In the genomic region with DNA sequence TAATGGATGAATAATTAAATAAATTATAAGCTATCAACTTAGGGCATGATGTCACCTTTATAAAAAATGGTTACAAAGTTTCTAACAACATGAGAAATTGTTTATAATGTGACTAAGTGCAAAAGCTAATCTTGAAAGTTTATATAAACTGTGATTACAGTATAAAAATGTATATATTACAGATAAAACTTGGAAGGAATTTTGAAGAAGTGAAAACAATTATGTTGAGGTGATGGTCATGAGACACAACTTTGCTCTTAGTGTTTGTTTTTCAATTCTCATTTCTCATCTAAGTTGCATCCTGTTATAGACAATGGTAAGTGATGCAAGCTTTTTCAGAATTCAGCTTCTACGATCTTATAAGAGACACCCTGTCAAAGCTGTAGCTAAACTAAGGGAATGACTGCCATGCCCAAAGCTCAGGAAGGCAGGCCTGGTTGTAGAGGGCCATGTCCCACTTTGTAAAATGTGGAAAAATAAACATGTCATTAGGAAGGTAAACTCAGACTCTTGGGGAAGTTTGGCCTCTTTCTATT, we compare ENCODE assay signal across 11 cellular contexts. TPM values are rescaled to one million over a fixed set of nuclear protein-coding genes. Genes with fewer than 3 reads are reported as not detected.
DNase-seq lines count a peak whose midpoint lies in the region; ATAC-seq, FAIRE-seq and TF ChIP-seq lines count a peak whose summit lies in the region.
"Had no signal": no experiment of that assay in that cellular context is flagged by ENCODE, and none has a peak within 500 bp of the region (broad histone marks: within the 10 kb centered on the region; RNA-seq: fewer than 3 reads in every experiment).

No MANE protein-coding gene starts in this region.

- no peak for TF ChIP-seq RAD21 in HepG2 (CRISPR knock-in tag; IDR thresholded peaks at IDR 0.05)

- H3K27me3 ChIP-seq in HepG2 (ENCODE audit: control insufficient read depth in 1 of 2, insufficient read depth in 2 of 2, low read length in 2 of 2) (no peaks in the 10 kb centered on the region), neuronal stem cell (ENCODE audit: control insufficient read depth in 3 of 3, insufficient read depth in 3 of 3, low read depth in 1 of 3, low read length in 3 of 3) (no peaks in the 10 kb centered on the region)

- no peak overlapping the region for H2BK12ac ChIP-seq in neuronal stem cell (ENCODE audit: low read length)

- H2BK15ac ChIP-seq in neuronal stem cell (ENCODE audit: low read length) = no peak overlapping the region

- H3K4me3 ChIP-seq in HepG2 (replicated peaks in 1 of 3; ENCODE audit: insufficient read depth in 1 of 3, low read depth in 2 of 3, low read length in 3 of 3) (no peak overlapping the region), neuronal stem cell (ENCODE audit: low read length in 2 of 2) (no peak overlapping the region)

- CTCF ChIA-PET in HepG2 (lab: Yijun Ruan, JAX; ENCODE audit: low intra/inter-chr PET ratio, low total read pairs) = no interaction called here

- no peaks in the 10 kb centered on the region for H3K79me1 ChIP-seq in neuronal stem cell (ENCODE audit: low read depth, low read length)

- intact Hi-C loops in HepG2 (cut with micrococcal nuclease; ENCODE audit: unreplicated experiment) = no loop called here
- intact Hi-C loops in posterior cingulate gyrus (cut with DNase I) = no loop called here

- no peak overlapping the region for H3K4ac ChIP-seq in neuronal stem cell (ENCODE audit: low read length)

- in situ Hi-C loops in HepG2 (cut with HindIII; ENCODE audit: extremely low pct_ligation_motif_present, low pct_unique_long_range_greater_than_20kb) = no loop called here

- TF ChIP-seq CTCF in HepG2 (CRISPR knock-in tag; IDR thresholded peaks at IDR 0.05) = no peak

- no peak overlapping the region for H3K18ac ChIP-seq in neuronal stem cell (ENCODE audit: low read length)

- no peaks in the 10 kb centered on the region for H3K36me3 ChIP-seq in HepG2 (replicated peaks in 1 of 2; ENCODE audit: control insufficient read depth in 1 of 2, insufficient read depth in 2 of 2, low read length in 2 of 2)
- no peaks in the 10 kb centered on the region for H3K36me3 ChIP-seq in neuronal stem cell (replicated peaks in 1 of 2; ENCODE audit: control insufficient read depth in 2 of 2, insufficient read depth in 2 of 2, low read length in 2 of 2)

- ATAC-seq in GM18868 (IDR thresholded peaks at IDR 0.05; ENCODE audit: unreplicated experiment) (peak; percentile 84), HG03457 (IDR thresholded peaks at IDR 0.05; ENCODE audit: unreplicated experiment) (peak; percentile 51), HepG2 (no peak)
- ATAC-seq: activated CD8-positive, alpha-beta T cell treated with anti-CD3 and anti-CD28 coated beads for 36 hours had no signal

- no peak for FAIRE-seq in HepG2 (lab: Jason Lieb, UNC)

- TF ChIP-seq EP300 in HepG2 (IDR thresholded peaks at IDR 0.05; ENCODE audit: low read depth in 2 of 2, low read length in 2 of 2) = no peak
- no peak for TF ChIP-seq EP300 in HepG2 (CRISPR knock-in tag; IDR thresholded peaks at IDR 0.05; ENCODE audit: borderline replicate concordance)

- H2AK5ac ChIP-seq in neuronal stem cell (ENCODE audit: low read depth, low read length) = no peak overlapping the region

- no peak overlapping the region for H3K23ac ChIP-seq in neuronal stem cell (ENCODE audit: low read depth, low read length, poor library complexity)

- H2BK120ac ChIP-seq in neuronal stem cell (ENCODE audit: low read depth, low read length) = no peak overlapping the region

- no peaks in the 10 kb centered on the region for H3K79me2 ChIP-seq in HepG2 (ENCODE audit: insufficient read depth, low read length)

- H2AFZ ChIP-seq in HepG2 (ENCODE audit: low read length) (no peak overlapping the region), neuronal stem cell (ENCODE audit: low read length) (no peak overlapping the region)

- H3K9ac ChIP-seq in HepG2 (ENCODE audit: insufficient read depth, low read depth, low read length) = no peak overlapping the region
- H3K9ac ChIP-seq in neuronal stem cell (ENCODE audit: low read depth, low read length, poor library complexity) = no peak overlapping the region

- H4K91ac ChIP-seq in neuronal stem cell (ENCODE audit: low read depth, low read length, poor library complexity) = no peak overlapping the region

- H3K14ac ChIP-seq in neuronal stem cell (ENCODE audit: low read length) = no peak overlapping the region

- no peak overlapping the region for H4K8ac ChIP-seq in neuronal stem cell (ENCODE audit: low read depth, low read length)

- peaks cover 4% of the 10 kb centered on the region for H3K9me3 ChIP-seq in HepG2 (ENCODE audit: low read length)
- peaks cover 0 to 3% of the 10 kb centered on the region in 2 donors for H3K9me3 ChIP-seq in neuronal stem cell (replicated peaks in 1 of 2; ENCODE audit: control insufficient read depth in 2 of 2, insufficient read depth in 1 of 2, low read depth in 1 of 2, low read length in 2 of 2)

- BruUV-seq in HepG2 (replicated peaks; lab: Mats Ljungman, UMichigan) = no TSS peak

- no peak for TF ChIP-seq POLR2A in HepG2 (IDR thresholded peaks at IDR 0.05; ENCODE audit: insufficient read depth in 1 of 2, low read depth in 2 of 2, low read length in 2 of 2)

- no peak overlapping the region for H2BK5ac ChIP-seq in neuronal stem cell (ENCODE audit: low read length)

- DNase-seq in H4 (ENCODE audit: low spot score) = peak; percentile 96
- no peak for DNase-seq in HepG2 (ENCODE audit: low spot score)
- no peak for DNase-seq in posterior cingulate gyrus
- DNase-seq in cerebellar nuclear complex (lab: John Stamatoyannopoulos, UW) = no peak
- no peak for DNase-seq in neuronal stem cell (ENCODE audit: low spot score)
- DNase-seq in kidney glomerular epithelial cell (lab: John Stamatoyannopoulos, UW) = no peak
- DNase-seq: activated CD8-positive, alpha-beta T cell treated with anti-CD3 and anti-CD28 coated beads for 36 hours; EL; stimulated activated CD4-positive, alpha-beta T cell treated with anti-CD3 and anti-CD28 coated beads, Interleukin-4, amount 100 ng/mL, for 4 hours had no signal

- POLR2A ChIA-PET in HepG2 (lab: Yijun Ruan, JAX) = no interaction called here

- H3K4me2 ChIP-seq in HepG2 (ENCODE audit: low read depth, low read length) = no peak overlapping the region
- no peak overlapping the region for H3K4me2 ChIP-seq in neuronal stem cell (ENCODE audit: insufficient read depth, low read length, poor library complexity, severe bottlenecking)

- no peaks in the 10 kb centered on the region for H4K20me1 ChIP-seq in HepG2 (ENCODE audit: insufficient read depth, low read length)

- H3K27ac ChIP-seq in HepG2 (ENCODE audit: extremely low read length, insufficient read depth, low read length) (no peak overlapping the region), neuronal stem cell (replicated peaks; ENCODE audit: low read length) (no peak overlapping the region)

- peaks cover 11% of the 10 kb centered on the region for H3K4me1 ChIP-seq in HepG2 (ENCODE audit: insufficient read depth, low read length)
- peaks cover 0 to 9% of the 10 kb centered on the region in 2 donors for H3K4me1 ChIP-seq in neuronal stem cell (ENCODE audit: control insufficient read depth in 2 of 2, insufficient read depth in 1 of 2, low read depth in 1 of 2, low read length in 2 of 2)

- WGBS in HepG2 (ENCODE audit: low lambda C conversion rate) = 19% methylated on average over 1 of the region's 1 CpG
- no CpG with 5 or more reads among the region's 1 CpG for WGBS in neuronal stem cell (ENCODE audit: extremely low coverage in 2 of 2, insufficient read length in 2 of 2, insufficient replicate concordance in 1 of 2), 2 donors

TF ChIP-seq in HepG2, 621 proteins besides CTCF, POLR2A, EP300 and RAD21:
- TF ChIP-seq ZNF790 (CRISPR knock-in tag; IDR thresholded peaks at IDR 0.05; ENCODE audit: borderline replicate concordance) (no peak), ATF7 (IDR thresholded peaks at IDR 0.05) (peak; percentile 75), ATF7 (CRISPR knock-in tag; IDR thresholded peaks at IDR 0.05) (no peak)

RNA-seq across cellular contexts. Expression of a gene that starts 23.9 kb away (rescaled TPM):
- total RNA-seq in H4 (2014; rRNA removed; shearing (Covaris generic)) = 0.46 and 0.53 TPM in 2 replicates
- total RNA-seq in HepG2 (2016; rRNA removed; fragmentation: Illumina TruSeq; extraction: Trizol) = 0.04 TPM in 1 of 2 replicates, not detected in the other
- total RNA-seq in HepG2 (2016; cell fraction: cytosol; rRNA removed; fragmentation: Illumina TruSeq; extraction: Trizol; ENCODE audit: low read depth) = not detected in 2 replicates
- total RNA-seq in HepG2 (2016; cell fraction: insoluble cytoplasmic fraction; rRNA removed; fragmentation: Illumina TruSeq; extraction: Trizol) = not detected in 2 replicates
- not detected in 2 replicates for total RNA-seq in HepG2 (2016; cell fraction: membrane; rRNA removed; fragmentation: Illumina TruSeq; extraction: Trizol)
- total RNA-seq in HepG2 (2016; cell fraction: nucleus; rRNA removed; fragmentation: Illumina TruSeq; extraction: Trizol) = not detected in 2 replicates
- 0.01 TPM in 1 of 2 replicates, not detected in the other for polyA plus RNA-seq in HepG2 (2011; rRNA removed)
- polyA plus RNA-seq in HepG2 (2011; cell fraction: cytosol; rRNA removed) = not detected in 2 replicates
- 0.05 TPM in 1 of 2 replicates, not detected in the other for polyA plus RNA-seq in HepG2 (2011; cell fraction: nucleus; rRNA removed)
- 0.01 and 0.04 TPM in 2 replicates for polyA plus RNA-seq in HepG2 (2012)
- polyA plus RNA-seq in HepG2 (2016; cell fraction: cytosol; fragmentation: Illumina TruSeq; extraction: Trizol; ENCODE audit: low read depth) = not detected in 2 replicates
- polyA plus RNA-seq in HepG2 (2016; cell fraction: insoluble cytoplasmic fraction; fragmentation: Illumina TruSeq; extraction: Trizol; ENCODE audit: low read depth) = not detected in 2 replicates
- not detected in 2 replicates for polyA plus RNA-seq in HepG2 (2016; cell fraction: membrane; fragmentation: Illumina TruSeq; extraction: Trizol; ENCODE audit: low read depth)
- not detected in 2 replicates for polyA plus RNA-seq in HepG2 (2016; cell fraction: nucleus; fragmentation: Illumina TruSeq; extraction: Trizol; ENCODE audit: insufficient read depth, low read depth)
- 0.04 and 0.70 TPM in 2 replicates for polyA minus RNA-seq in HepG2 (2011; rRNA and poly(A)+ RNA removed; ENCODE audit: low replicate concordance)
- polyA minus RNA-seq in HepG2 (2011; cell fraction: cytosol; rRNA and poly(A)+ RNA removed) = not detected in 2 replicates
- not detected in 2 replicates for polyA minus RNA-seq in HepG2 (2011; cell fraction: nucleus; rRNA and poly(A)+ RNA removed)
- polyA plus RNA-seq in neuronal stem cell (2013, experiment 1 of 2) = 0.42 TPM
- polyA plus RNA-seq in neuronal stem cell (2013, experiment 2 of 2) = 0.44 TPM
